6 cellular contexts compared by ENCODE assay signal in the genomic region with DNA sequence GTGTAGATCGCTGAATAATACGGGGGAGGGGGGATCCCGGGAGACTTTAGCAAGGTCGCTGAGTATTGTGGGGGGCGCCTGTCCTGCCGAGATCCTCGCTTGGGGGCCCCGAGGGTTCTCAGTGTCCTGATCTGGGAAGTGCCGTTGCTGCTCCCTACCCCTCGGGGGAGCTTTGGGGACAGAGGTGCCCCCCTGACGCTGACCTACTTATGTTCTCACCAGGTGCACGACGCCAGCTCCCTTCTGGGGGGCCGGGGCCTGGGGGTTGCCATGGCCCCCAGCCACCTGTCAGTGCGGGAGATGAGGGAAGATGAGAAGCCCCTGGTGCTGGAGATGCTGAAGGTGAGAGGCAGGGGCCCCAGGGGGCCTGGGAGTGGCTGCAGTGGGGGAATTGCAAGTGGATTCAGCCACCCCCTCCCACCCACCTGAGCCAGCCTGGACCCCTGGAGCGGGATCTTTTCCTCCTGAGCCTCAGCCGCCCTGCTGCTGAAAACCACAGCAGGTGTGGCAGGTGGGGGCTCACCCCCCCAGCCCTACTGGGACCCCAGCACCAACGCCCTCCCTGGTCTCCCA.
DNase-seq lines count a peak whose midpoint lies in the region; ATAC-seq lines count a peak whose summit lies in the region.

No MANE protein-coding gene starts in this region.

- H3K27ac ChIP-seq in muscle layer of colon (ENCODE audit: low read depth, low read length) = peak overlapping the region; percentile 89

- H3K9me3 Mint-ChIP-seq in activated naive CD8-positive, alpha-beta T cell (ENCODE audit: low read depth) = no peaks in the 10 kb centered on the region

- H3K36me3 Mint-ChIP-seq in activated naive CD8-positive, alpha-beta T cell = no peaks in the 10 kb centered on the region

- peak; percentile 17 for ATAC-seq in GM19395 (IDR thresholded peaks at IDR 0.05; ENCODE audit: unreplicated experiment)

- no peaks in the 10 kb centered on the region for H3K27me3 ChIP-seq in muscle layer of colon (ENCODE audit: control insufficient read depth in 1 of 2, insufficient read depth in 2 of 2, low read length in 2 of 2)

- no peaks in the 10 kb centered on the region for H3K27me3 Mint-ChIP-seq in activated naive CD8-positive, alpha-beta T cell

- DNase-seq in activated CD4-positive, alpha-beta T cell treated with anti-CD3 and anti-CD28 coated beads for 48 hours = no peak
- DNase-seq in EL = no peak
- no peak for DNase-seq in activated gamma-delta T cell (lab: John Stamatoyannopoulos, UW)

- H3K9ac ChIP-seq in muscle layer of colon (ENCODE audit: low read length) = peak overlapping the region; percentile 41

- peak overlapping the region; percentile 86 for H3K27ac Mint-ChIP-seq in activated naive CD8-positive, alpha-beta T cell

- H3K4me1 Mint-ChIP-seq in activated naive CD8-positive, alpha-beta T cell (ENCODE audit: low read depth) = peaks cover 13% of the 10 kb centered on the region

- no peaks in the 10 kb centered on the region for H3K9me3 ChIP-seq in muscle layer of colon (ENCODE audit: low read length)

- peaks cover 47% of the 10 kb centered on the region for H3K4me1 ChIP-seq in muscle layer of colon (ENCODE audit: insufficient read depth, low read length)

- no peaks in the 10 kb centered on the region for H3K36me3 ChIP-seq in muscle layer of colon (ENCODE audit: insufficient read depth, low read length)

- H3K4me3 Mint-ChIP-seq in activated naive CD8-positive, alpha-beta T cell = peak overlapping the region; percentile 76

- H3K4me3 ChIP-seq in muscle layer of colon (ENCODE audit: low read depth in 1 of 2, low read length in 2 of 2) = peak overlapping the region; percentile 61 to 64
